In genomic region chr5:77397686-77398300, GRCh38 we compare ENCODE assay signal across 19 cellular contexts.
A peak's percentile ranks its signal among the peaks of the same experiment; 100 is the strongest.
DNase-seq lines count a peak whose midpoint lies in the region; ATAC-seq, FAIRE-seq and TF ChIP-seq lines count a peak whose summit lies in the region.
"Had no signal": no experiment of that assay in that cellular context is flagged by ENCODE, and none has a peak within 500 bp of the region (broad histone marks: within the 10 kb centered on the region; RNA-seq: fewer than 3 reads in every experiment).

No MANE protein-coding gene starts in this region.

- H3K36me3 ChIP-seq in subcutaneous abdominal adipose tissue (ENCODE audit: control insufficient read depth in 5 of 5, insufficient read depth in 5 of 5, low read length in 5 of 5): no peaks in the 10 kb centered on the region

- no peaks in the 10 kb centered on the region for H3K9me3 ChIP-seq in subcutaneous abdominal adipose tissue (ENCODE audit: control insufficient read depth in 5 of 5, low read length in 5 of 5)

- H3K27me3 ChIP-seq in subcutaneous abdominal adipose tissue (ENCODE audit: control insufficient read depth in 5 of 5, insufficient read depth in 4 of 5, low read length in 5 of 5): no peaks in the 10 kb centered on the region

- TF ChIP-seq POLR2A in GM12892 (IDR thresholded peaks at IDR 0.05; ENCODE audit: low read depth, low read length) (no peak), GM18505 (IDR thresholded peaks at IDR 0.05; ENCODE audit: borderline replicate concordance, extremely low read depth, insufficient read depth, insufficient read length) (no peak)

- DNase-seq in GM12892 (ENCODE audit: insufficient read length) (no peak), astrocyte of the hippocampus (ENCODE audit: low read depth, low spot score) (peak; percentile 25), islet precursor cell (peak; percentile 81), AML-193 (lab: John Stamatoyannopoulos, UW) (no peak)
- no peak for DNase-seq in activated CD4-positive, alpha-beta T cell treated with anti-CD3 and anti-CD28 coated beads for 4 hours
- DNase-seq: DMS153, EL, KG1, NCI-H1417 treated with DMSO at 0.1 percent for 48 hours, NCI-H1930, NCI-H226, NCI-H524, NCI-H82, PC-3, RPMI8226, SIG-M5 had no signal

- H3K4me3 ChIP-seq in subcutaneous abdominal adipose tissue (ENCODE audit: low read depth in 1 of 5, low read length in 5 of 5): no peak overlapping the region
- H3K4me3 ChIP-seq: GM12878 had no signal

- peaks cover 0 to 23% (median 15%) of the 10 kb centered on the region in 5 donors for H3K4me1 ChIP-seq in subcutaneous abdominal adipose tissue (ENCODE audit: control insufficient read depth in 5 of 5, insufficient read depth in 5 of 5, low read length in 5 of 5)

- ATAC-seq in GM18505 (IDR thresholded peaks at IDR 0.05; ENCODE audit: unreplicated experiment): no peak
- ATAC-seq: GM12878, PC-3 had no signal

- peak overlapping the region in 1 of 5 donors; percentile 24 for H3K9ac ChIP-seq in subcutaneous abdominal adipose tissue (ENCODE audit: low read length in 5 of 5)

- peak overlapping the region; percentile 58 for H3K27ac ChIP-seq in subcutaneous abdominal adipose tissue (ENCODE audit: low read depth, low read length)

- peak; percentile 14 for FAIRE-seq in GM12892 (lab: Jason Lieb, UNC)
- FAIRE-seq: GM12878 had no signal

Comparison
In these comparisons a context has a peak if more than half of its experiments do, and no peak if none do; other contexts are left out.
1. DNase-seq: peak in astrocyte of the hippocampus (single experiment) and islet precursor cell (single experiment); none in GM12892 (single experiment), AML-193 (0 of 2) and activated CD4-positive, alpha-beta T cell treated with anti-CD3 and anti-CD28 coated beads for 4 hours (0 of 2).